ENCODE assay signal across 13 cellular contexts in genomic region chr10:70866424-70866823, GRCh38. TPM values are rescaled to one million over a fixed set of nuclear protein-coding genes. Genes with fewer than 3 reads are reported as not detected.
DNase-seq lines count a peak whose midpoint lies in the region; ATAC-seq and TF ChIP-seq lines count a peak whose summit lies in the region.
"Had no signal": no experiment of that assay in that cellular context is flagged by ENCODE, and none has a peak within 500 bp of the region (broad histone marks: within the 10 kb centered on the region; RNA-seq: fewer than 3 reads in every experiment).

No MANE protein-coding gene starts in this region.

- DNase-seq in HK-2 (ENCODE audit: unreplicated experiment) (peak; percentile 29), PC-9 (peak; percentile 69 to 96), fibroblast of lung (ENCODE audit: low read depth in 2 of 2) (peak; percentile 16 to 51), sciatic nerve (ENCODE audit: low spot score) (no peak), MG63 (no peak), iPS-NIHi11 (ENCODE audit: low spot score) (no peak)
- DNase-seq in activated naive CD4-positive, alpha-beta T cell treated with Interleukin-2 at 50 U/mL for 16 hours, result no peak
- DNase-seq: GM23248, NCI-H2081, T-helper 2 cell had no signal

- H3K9me2 ChIP-seq in PC-9 (ENCODE audit: insufficient read depth), result no peaks in the 10 kb centered on the region

- CTCF ChIA-PET in PC-9 (lab: Charles Lee), result no interaction called here

- H2AFZ ChIP-seq in PC-9 (no peak overlapping the region), fibroblast of lung (ENCODE audit: low read length) (no peak overlapping the region)
- H2AFZ ChIP-seq: GM23248 had no signal

- H3K4me2 ChIP-seq in PC-9 (peak overlapping the region; percentile 73), fibroblast of lung (ENCODE audit: extremely low read depth, insufficient read depth, low read length) (no peak overlapping the region)

- H3K27me3 ChIP-seq in PC-9 (ENCODE audit: insufficient read depth, low read depth), result no peaks in the 10 kb centered on the region
- no peaks in the 10 kb centered on the region for H3K27me3 ChIP-seq in fibroblast of lung (ENCODE audit: control insufficient read depth, insufficient read depth, low read length)
- H3K27me3 ChIP-seq in MG63, result no peaks in the 10 kb centered on the region

- H3K9me3 ChIP-seq in PC-9 (ENCODE audit: insufficient read depth, low read depth) (no peaks in the 10 kb centered on the region), fibroblast of lung (ENCODE audit: control insufficient read depth, insufficient read depth, low read depth, low read length) (no peaks in the 10 kb centered on the region), MG63 (no peaks in the 10 kb centered on the region)

- H3K36me3 ChIP-seq in PC-9 (ENCODE audit: low read depth), result peaks cover 14% of the 10 kb centered on the region; the same call in 1 of the 2 replicates
- H3K36me3 ChIP-seq in fibroblast of lung (ENCODE audit: control insufficient read depth, insufficient read depth, low read length), result no peaks in the 10 kb centered on the region
- H3K36me3 ChIP-seq in MG63, result peaks cover 2% of the 10 kb centered on the region

- intact Hi-C loops in PC-9 (cut with micrococcal nuclease; ENCODE audit: unreplicated experiment), result loop anchor here (1.0 kb wide), 2 partner anchors 36 to 50 kb away; no protein-coding TSS in a partner anchor
- intact Hi-C loops in sciatic nerve (cut with DNase I), result no loop called here

- H4K20me1 ChIP-seq in PC-9 (ENCODE audit: insufficient read depth) (peaks cover 4% of the 10 kb centered on the region; the same call in 1 of the 2 replicates), fibroblast of lung (ENCODE audit: control insufficient read depth, extremely low read depth, insufficient read depth, low read length) (no peaks in the 10 kb centered on the region)

- H3F3A ChIP-seq in PC-9 (ENCODE audit: insufficient read depth, low read depth), result peaks cover 31% of the 10 kb centered on the region

- H3K79me2 ChIP-seq in PC-9 (ENCODE audit: low read depth) (no peaks in the 10 kb centered on the region), fibroblast of lung (ENCODE audit: control insufficient read depth, insufficient read depth, low read length) (no peaks in the 10 kb centered on the region)

- TF ChIP-seq CTCF in PC-9 (conservative IDR thresholded peaks at IDR 0.05), result no peak
- no peak for TF ChIP-seq CTCF in fibroblast of lung (conservative IDR thresholded peaks at IDR 0.05 in 1 of 2, IDR thresholded peaks at IDR 0.05 in 1 of 2; ENCODE audit: low read depth in 1 of 2, low read length in 2 of 2)

- H3K27ac ChIP-seq in PC-9 (peak overlapping the region; percentile 88), fibroblast of lung (ENCODE audit: insufficient read depth, low read length) (no peak overlapping the region)
- H3K27ac ChIP-seq: coronary artery, GM23248 had no signal

- H3K4me1 ChIP-seq in PC-9 (replicated peaks; ENCODE audit: insufficient read depth) (peaks cover 48% of the 10 kb centered on the region), fibroblast of lung (ENCODE audit: control insufficient read depth, extremely low read depth, insufficient read depth, low read length) (no peaks in the 10 kb centered on the region)

- H3K4me3 ChIP-seq in PC-9 (peak overlapping the region; percentile 39; the same call in 1 of the 2 replicates), fibroblast of lung (replicated peaks in 1 of 4; ENCODE audit: control extremely low read depth in 1 of 4, insufficient read depth in 1 of 4, low read depth in 3 of 4, low read length in 4 of 4) (no peak overlapping the region), MG63 (no peak overlapping the region)
- H3K4me3 ChIP-seq: coronary artery, GM23248, lung had no signal

- ATAC-seq in sciatic nerve, result peak; percentile 89
- ATAC-seq: activated naive CD4-positive, alpha-beta T cell treated with anti-CD3 and anti-CD28 coated beads, Interleukin-2, amount 50 U/mL, for 72 hours had no signal

- no peak overlapping the region for H3K9ac ChIP-seq in fibroblast of lung (ENCODE audit: insufficient read depth, low read length)
- H3K9ac ChIP-seq: GM23248 had no signal

- POLR2A ChIA-PET in PC-9 (lab: Charles Lee; ENCODE audit: unreplicated experiment), result interaction anchor here (0.7 kb wide), 1 partner anchor 9 kb away, joined by 5 read pairs; no protein-coding TSS in a partner anchor

- no TSS peak for BruUV-seq in PC-9 (replicated peaks; lab: Mats Ljungman, UMichigan)

RNA-seq across cellular contexts. Expression of gene PCBD1, which starts 21.9 kb away (rescaled TPM):
- total RNA-seq in PC-9 (2021) (128 and 164 TPM in 2 replicates), fibroblast of lung (35.2 and 46.6 TPM in 2 replicates), sciatic nerve (41.1 TPM)
- 31.2 and 43.5 TPM in 2 replicates for polyA plus RNA-seq in fibroblast of lung
- polyA plus RNA-seq in fibroblast of lung (2012), result 34.1 and 50.7 TPM in 2 replicates
- 21.9 and 48.9 TPM in 2 replicates for polyA minus RNA-seq in fibroblast of lung (ENCODE audit: low replicate concordance)
- total RNA-seq in MG63 (2014; rRNA removed; shearing (Covaris generic); ENCODE audit: low replicate concordance), result 21.0 and 56.9 TPM in 2 replicates

RNA-seq across cellular contexts. Expression of gene SGPL1, which starts 50.7 kb away (rescaled TPM):
- 96.9 and 141 TPM in 2 replicates for total RNA-seq in PC-9 (2021)
- total RNA-seq in fibroblast of lung, result 39.3 and 40.3 TPM in 2 replicates
- polyA plus RNA-seq in fibroblast of lung, result 16.1 and 21.2 TPM in 2 replicates
- polyA plus RNA-seq in fibroblast of lung (2012), result 12.4 and 15.3 TPM in 2 replicates
- 21.4 and 28.5 TPM in 2 replicates for polyA minus RNA-seq in fibroblast of lung (ENCODE audit: low replicate concordance)
- total RNA-seq in sciatic nerve, result 44.6 TPM
- 16.4 and 19.3 TPM in 2 replicates for total RNA-seq in MG63 (2014; rRNA removed; shearing (Covaris generic); ENCODE audit: low replicate concordance)

Comparison
In these comparisons a context has a peak if more than half of its experiments do, and no peak if none do; other contexts are left out.
1. DNase-seq: peak in HK-2 (single experiment), PC-9 (2 of 2) and fibroblast of lung (2 of 2); none in sciatic nerve (single experiment), MG63 (single experiment), activated naive CD4-positive, alpha-beta T cell treated with Interleukin-2 at 50 U/mL for 16 hours (single experiment) and iPS-NIHi11 (single experiment).